23 cellular contexts compared by ENCODE assay signal in genomic region chr2:213288913-213289700, GRCh38. TPM values are rescaled to one million over a fixed set of nuclear protein-coding genes. Genes with fewer than 3 reads are reported as not detected.
DNase-seq lines count a peak whose midpoint lies in the region; FAIRE-seq and TF ChIP-seq lines count a peak whose summit lies in the region.
"Had no signal": no experiment of that assay in that cellular context is flagged by ENCODE, and none has a peak within 500 bp of the region (broad histone marks: within the 10 kb centered on the region; RNA-seq: fewer than 3 reads in every experiment).

No MANE protein-coding gene starts in this region.

- H3K4me3 Mint-ChIP-seq in Calu3 (ENCODE audit: low read depth, unreplicated experiment) = no peak overlapping the region
- H3K4me3 Mint-ChIP-seq: activated CD4-positive, alpha-beta memory T cell treated with anti-CD3 and anti-CD28 coated beads, Interleukin-2, amount 10 ng/mL, durations not matched to agents 7 days and 5 days; activated naive CD4-positive, alpha-beta T cell treated with anti-CD3 and anti-CD28 coated beads for 36 hours; CD8-positive, alpha-beta T cell had no signal

- no peak overlapping the region for H2AK5ac ChIP-seq in mesendoderm (ENCODE audit: low read length)

- H2BK120ac ChIP-seq in mesendoderm (ENCODE audit: low read depth, low read length) = no peak overlapping the region

- TF ChIP-seq POLR2A in transverse colon (IDR thresholded peaks at IDR 0.05) = no peak

- in situ Hi-C loops in transverse colon (cut with MboI; ENCODE audit: low pct_ligation_motif_present in 1 of 4, low pct_unique_long_range_greater_than_20kb in 1 of 4, low sequenced_read_pairs in 3 of 4) = loop anchor here in 1 of 4 donors (25.0 kb wide), 1 partner anchor 1523 kb away; the partner anchor contains the start of gene BARD1

- H3K23ac ChIP-seq in mesendoderm (ENCODE audit: low read length) = no peak overlapping the region

- H3K27ac ChIP-seq in Karpas-422 (ENCODE audit: low read length) (no peak overlapping the region), mesendoderm (ENCODE audit: low read depth, low read length) (no peak overlapping the region), transverse colon (no peak overlapping the region)
- H3K27ac ChIP-seq: coronary artery, foreskin keratinocyte, left lung, vagina, WERI-Rb-1 had no signal

- TF ChIP-seq EP300 in transverse colon (IDR thresholded peaks at IDR 0.05; ENCODE audit: low read depth) = no peak

- H3K9me3 Mint-ChIP-seq in Calu3 (ENCODE audit: low read depth, unreplicated experiment) = peaks cover 2% of the 10 kb centered on the region
- H3K9me3 Mint-ChIP-seq: activated CD4-positive, alpha-beta memory T cell treated with anti-CD3 and anti-CD28 coated beads, Interleukin-2, amount 10 ng/mL, durations not matched to agents 7 days and 5 days; activated naive CD4-positive, alpha-beta T cell treated with anti-CD3 and anti-CD28 coated beads for 36 hours; CD8-positive, alpha-beta T cell had no signal

- H3K36me3 Mint-ChIP-seq in Calu3 (ENCODE audit: insufficient read depth, unreplicated experiment) = peaks cover 19% of the 10 kb centered on the region

- no peak for FAIRE-seq in bronchial epithelial cell (lab: Jason Lieb, UNC)
- FAIRE-seq: HTR-8/SVneo had no signal

- H3K9me2 ChIP-seq in Karpas-422 (replicated peaks; ENCODE audit: insufficient read depth, low read length) = no peaks in the 10 kb centered on the region

- H4K5ac ChIP-seq in mesendoderm (ENCODE audit: low read length) = no peak overlapping the region

- no peak overlapping the region for H3K56ac ChIP-seq in mesendoderm (ENCODE audit: low read length)

- H3K4me1 ChIP-seq in Karpas-422 (ENCODE audit: low read length) = peaks cover 16% of the 10 kb centered on the region
- peaks cover 8% of the 10 kb centered on the region for H3K4me1 ChIP-seq in mesendoderm (ENCODE audit: control insufficient read depth, low read depth, low read length)
- peaks cover 4 to 19% (median 11%) of the 10 kb centered on the region in 4 donors for H3K4me1 ChIP-seq in transverse colon

- TF ChIP-seq CTCF in Calu3 (IDR thresholded peaks at IDR 0.05; ENCODE audit: unreplicated experiment) (no peak), bronchial epithelial cell (IDR thresholded peaks at IDR 0.05; ENCODE audit: insufficient read depth, low read length, severe bottlenecking) (no peak), transverse colon (IDR thresholded peaks at IDR 0.05) (no peak)

- H3K9me3 ChIP-seq in Karpas-422 (ENCODE audit: low read length) = no peaks in the 10 kb centered on the region
- H3K9me3 ChIP-seq in transverse colon = no peaks in the 10 kb centered on the region
- H3K9me3 ChIP-seq: body of pancreas, left lung, vagina had no signal

- H3K27me3 ChIP-seq in Karpas-422 (ENCODE audit: low read length) (no peaks in the 10 kb centered on the region), bronchial epithelial cell (ENCODE audit: control insufficient read depth, insufficient read depth, low read length) (no peaks in the 10 kb centered on the region), mesendoderm (ENCODE audit: insufficient read depth, low read length, poor library complexity) (no peaks in the 10 kb centered on the region), transverse colon (no peaks in the 10 kb centered on the region)
- H3K27me3 ChIP-seq: body of pancreas, foreskin keratinocyte, left lung, vagina had no signal

- H4K20me1 ChIP-seq in Karpas-422 (ENCODE audit: insufficient read depth, low read depth, low read length) = no peaks in the 10 kb centered on the region

- H3K4me2 ChIP-seq in Karpas-422 (ENCODE audit: low read depth, low read length, poor library complexity, severe bottlenecking) = no peak overlapping the region
- no peak overlapping the region for H3K4me2 ChIP-seq in mesendoderm (ENCODE audit: low read length)

- H3K9ac ChIP-seq in Karpas-422 (ENCODE audit: low read length) (no peak overlapping the region), mesendoderm (ENCODE audit: low read length) (no peak overlapping the region)

- H3K79me2 ChIP-seq in Karpas-422 (ENCODE audit: low read length) = peaks cover 77% of the 10 kb centered on the region
- no peaks in the 10 kb centered on the region for H3K79me2 ChIP-seq in mesendoderm (ENCODE audit: control insufficient read depth, insufficient read depth, low read length)

- H3K36me3 ChIP-seq in Karpas-422 (ENCODE audit: insufficient read depth, low read length) (no peaks in the 10 kb centered on the region; the same call in 1 of the 2 replicates), bronchial epithelial cell (ENCODE audit: control insufficient read depth, insufficient read depth, low read length) (no peaks in the 10 kb centered on the region), mesendoderm (ENCODE audit: control insufficient read depth, insufficient read depth, low read length) (no peaks in the 10 kb centered on the region), transverse colon (no peaks in the 10 kb centered on the region)
- H3K36me3 ChIP-seq: left lung, vagina, WERI-Rb-1 had no signal

- no peak overlapping the region for H2AFZ ChIP-seq in Karpas-422 (ENCODE audit: low read length)

- peak; percentile 38 for DNase-seq in Calu3
- peak; percentile 24 for DNase-seq in Karpas-422
- peak; percentile 76 for DNase-seq in bronchial epithelial cell (ENCODE audit: low read depth)
- DNase-seq in mesendoderm = no peak
- no peak for DNase-seq in activated CD4-positive, alpha-beta T cell treated with anti-CD3 and anti-CD28 coated beads, Interleukin-2, amount 50 U/mL, for 4 hours
- DNase-seq in T-helper 2 cell = no peak
- no peak for DNase-seq in AG08396 (ENCODE audit: low spot score)
- DNase-seq in transverse colon = no peak
- DNase-seq: ACHN; activated CD4-positive, alpha-beta memory T cell treated with anti-CD3 and anti-CD28 coated beads, Interleukin-2, amount 10 ng/mL, durations not matched to agents 7 days and 5 days; activated naive CD4-positive, alpha-beta T cell treated with anti-CD3 and anti-CD28 coated beads for 36 hours; CD8-positive, alpha-beta T cell; GOT3; NCI-H1417; NCI-H526; SHP77; WERI-Rb-1 had no signal

- no peaks in the 10 kb centered on the region for H3K27me3 Mint-ChIP-seq in Calu3 (ENCODE audit: unreplicated experiment)
- H3K27me3 Mint-ChIP-seq: activated CD4-positive, alpha-beta memory T cell treated with anti-CD3 and anti-CD28 coated beads, Interleukin-2, amount 10 ng/mL, durations not matched to agents 7 days and 5 days had no signal

- BruUV-seq in Calu3 (replicated peaks; lab: Mats Ljungman, UMichigan) = no TSS peak

- H3K4me3 ChIP-seq in Karpas-422 (ENCODE audit: low read length) = no peak overlapping the region
- no peak overlapping the region for H3K4me3 ChIP-seq in bronchial epithelial cell (ENCODE audit: low read depth, low read length)
- no peak overlapping the region for H3K4me3 ChIP-seq in mesendoderm (ENCODE audit: low read length)
- H3K4me3 ChIP-seq in transverse colon = no peak overlapping the region
- H3K4me3 ChIP-seq: body of pancreas, coronary artery, left lung, vagina had no signal

- H2BK5ac ChIP-seq in mesendoderm (ENCODE audit: low read length) = no peak overlapping the region

- intact Hi-C loops in Calu3 (cut with micrococcal nuclease; ENCODE audit: unreplicated experiment) (no loop called here), transverse colon (cut with DNase I; ENCODE audit: low total_unique reads) (no loop called here)

- no peak overlapping the region for H2BK15ac ChIP-seq in mesendoderm (replicated peaks; ENCODE audit: low read depth)

- H3K18ac ChIP-seq in mesendoderm (ENCODE audit: low read length) = peak overlapping the region; percentile 75

- CTCF ChIA-PET in Calu3 (lab: Charles Lee) = interaction anchor here (0.7 to 1.4 kb wide), 3 partner anchors 220 to 579 kb away, joined by 3 read pairs; no protein-coding TSS in a partner anchor

- WGBS in mesendoderm (ENCODE audit: extremely low coverage, insufficient coverage, low lambda C conversion rate) = no CpG with 5 or more reads among the region's 2 CpGs
- WGBS in transverse colon (ENCODE audit: low coverage in 1 of 2), 2 donors = 52 to 60% methylated on average over 2 of the region's 2 CpGs

- peak overlapping the region; percentile 20 for H3K27ac Mint-ChIP-seq in Calu3 (ENCODE audit: unreplicated experiment)
- H3K27ac Mint-ChIP-seq: activated CD4-positive, alpha-beta memory T cell treated with anti-CD3 and anti-CD28 coated beads, Interleukin-2, amount 10 ng/mL, durations not matched to agents 7 days and 5 days; activated naive CD4-positive, alpha-beta T cell treated with anti-CD3 and anti-CD28 coated beads for 36 hours; CD8-positive, alpha-beta T cell had no signal

- no peak overlapping the region for H4K8ac ChIP-seq in mesendoderm (ENCODE audit: low read depth, low read length)

- peaks cover 45% of the 10 kb centered on the region for H3K4me1 Mint-ChIP-seq in Calu3 (ENCODE audit: low read depth, unreplicated experiment)

- H3K4ac ChIP-seq in mesendoderm (ENCODE audit: low read depth, low read length) = no peak overlapping the region

- H3K79me1 ChIP-seq in mesendoderm (ENCODE audit: low read length) = peaks cover 2% of the 10 kb centered on the region

RNA-seq across cellular contexts. Expression of gene SPAG16, which starts 4.8 kb away (rescaled TPM):
- total RNA-seq in Calu3 (2022) (29.2 and 30.2 TPM in 2 replicates), bronchial epithelial cell (10.8 and 26.6 TPM in 2 replicates), transverse colon (10 to 100 TPM in 3 of 4 donors, 1 to 10 TPM in 1; 1.2 to 30.8 (median 16.2) TPM)
- total RNA-seq in Karpas-422 (2014; rRNA removed; shearing (Covaris generic); ENCODE audit: low replicate concordance) = 38.2 and 67.8 TPM in 2 replicates
- polyA plus RNA-seq in mesendoderm (2013, experiment 1 of 2) = 12.6 TPM
- 12.3 TPM for polyA plus RNA-seq in mesendoderm (2013, experiment 2 of 2)

Comparison
In these comparisons a context has a peak if more than half of its experiments do, and no peak if none do; other contexts are left out.
1. DNase-seq: peak in Calu3 (single experiment), Karpas-422 (single experiment) and bronchial epithelial cell (single experiment); none in mesendoderm (single experiment), activated CD4-positive, alpha-beta T cell treated with anti-CD3 and anti-CD28 coated beads, Interleukin-2, amount 50 U/mL, for 4 hours (0 of 2), T-helper 2 cell (0 of 5), AG08396 (single experiment) and transverse colon (single experiment).